3 cellular contexts compared by ENCODE assay signal in the genomic region with DNA sequence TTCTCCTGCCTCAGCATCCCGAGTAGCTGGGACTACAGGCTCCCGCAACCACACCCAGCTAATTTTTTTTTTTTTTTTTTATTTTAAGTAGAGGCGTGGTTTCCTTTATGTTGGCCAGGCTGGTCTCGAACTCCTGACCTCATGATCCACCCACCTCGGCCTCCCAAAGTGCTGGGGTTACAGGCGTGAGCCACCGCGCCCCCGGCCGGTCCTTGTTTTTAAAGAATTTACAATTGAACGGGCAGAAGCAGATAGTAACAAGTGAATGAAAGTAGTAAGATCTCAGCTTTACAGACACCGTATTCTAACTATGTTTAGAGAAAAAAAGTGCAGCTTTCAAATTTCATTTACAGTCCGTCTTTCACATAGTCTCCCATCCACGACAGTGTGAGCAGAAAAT.
"Had no signal": no experiment of that assay in that cellular context is flagged by ENCODE, and none has a peak within 500 bp of the region (broad histone marks: within the 10 kb centered on the region; RNA-seq: fewer than 3 reads in every experiment).

No MANE protein-coding gene starts in this region.

- H3K4me3 ChIP-seq: GM12878 had no signal

- ATAC-seq: GM12878 had no signal

- DNase-seq: GDM1, GF-D8 had no signal
